18 cellular contexts compared by ENCODE assay signal in the genomic region with DNA sequence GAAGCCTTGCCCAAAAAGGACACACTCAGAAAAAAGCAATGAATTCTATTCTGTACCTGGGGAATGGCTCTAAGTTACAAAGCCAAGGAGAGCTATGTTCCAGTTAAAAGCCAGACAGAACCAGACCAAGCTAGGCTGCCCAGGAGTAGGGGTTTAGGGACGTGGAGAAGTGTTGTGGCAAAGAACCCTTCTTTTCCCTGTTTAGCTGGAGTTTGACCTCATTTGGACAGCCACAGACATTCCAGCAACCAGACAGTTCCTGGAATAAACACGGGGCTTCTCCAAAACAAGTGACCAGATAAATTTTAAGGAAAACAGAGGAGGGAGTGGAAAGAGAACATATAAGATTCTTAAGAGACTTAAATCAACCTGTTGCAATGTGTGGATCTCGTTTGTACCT.
DNase-seq lines count a peak whose midpoint lies in the region; ATAC-seq, FAIRE-seq and TF ChIP-seq lines count a peak whose summit lies in the region.
"Had no signal": no experiment of that assay in that cellular context is flagged by ENCODE, and none has a peak within 500 bp of the region (broad histone marks: within the 10 kb centered on the region; RNA-seq: fewer than 3 reads in every experiment).

No MANE protein-coding gene starts in this region.

- CTCF ChIA-PET in HepG2 (lab: Yijun Ruan, JAX; ENCODE audit: low intra/inter-chr PET ratio, low total read pairs), result no interaction called here

- no peak for TF ChIP-seq CTCF in HepG2 (CRISPR knock-in tag; IDR thresholded peaks at IDR 0.05)
- TF ChIP-seq CTCF in osteocyte (IDR thresholded peaks at IDR 0.05), result no peak

- H3K9me3 ChIP-seq in right cardiac atrium (ENCODE audit: control insufficient read depth, low read length), result no peaks in the 10 kb centered on the region
- no peaks in the 10 kb centered on the region for H3K9me3 ChIP-seq in HepG2 (ENCODE audit: low read length)

- no peak for TF ChIP-seq POLR2A in HepG2 (IDR thresholded peaks at IDR 0.05; ENCODE audit: insufficient read depth in 1 of 2, low read depth in 2 of 2, low read length in 2 of 2)

- no peaks in the 10 kb centered on the region for H3K4me1 ChIP-seq in right cardiac atrium (ENCODE audit: control insufficient read depth, insufficient read depth, low read length)
- peaks cover 76% of the 10 kb centered on the region for H3K4me1 ChIP-seq in HepG2 (ENCODE audit: insufficient read depth, low read length)

- FAIRE-seq in HepG2 (lab: Jason Lieb, UNC), result no peak
- FAIRE-seq: RCC 7860 had no signal

- no TSS peak for BruUV-seq in HepG2 (replicated peaks; lab: Mats Ljungman, UMichigan)

- no peak overlapping the region for H3K4me3 Mint-ChIP-seq in stimulated activated effector memory CD8-positive, alpha-beta T cell treated with anti-CD3 and anti-CD28 coated beads, Interleukin-12 subunit alpha, Interleukin-12 subunit beta, amount 100 ng/mL, for 72 hours
- H3K4me3 Mint-ChIP-seq in osteocyte (ENCODE audit: unreplicated experiment), result no peak overlapping the region

- H4K20me1 ChIP-seq in HepG2 (ENCODE audit: insufficient read depth, low read length), result no peaks in the 10 kb centered on the region

- peaks cover 0 to 4% of the 10 kb centered on the region in 2 experiments; a peak in 2 of 5 replicates for H3K36me3 ChIP-seq in HepG2 (replicated peaks in 1 of 2; ENCODE audit: control insufficient read depth in 1 of 2, insufficient read depth in 2 of 2, low read length in 2 of 2)

- WGBS in right cardiac atrium, result 68% methylated on average over 3 of the region's 3 CpGs
- 46% methylated on average over 3 of the region's 3 CpGs for WGBS in HepG2 (ENCODE audit: low lambda C conversion rate)

- H3K27me3 ChIP-seq in right cardiac atrium (ENCODE audit: control insufficient read depth, insufficient read depth) (no peaks in the 10 kb centered on the region), HepG2 (ENCODE audit: control insufficient read depth in 1 of 2, insufficient read depth in 2 of 2, low read length in 2 of 2) (no peaks in the 10 kb centered on the region)

- peaks cover 58% of the 10 kb centered on the region for H3K36me3 Mint-ChIP-seq in stimulated activated effector memory CD8-positive, alpha-beta T cell treated with anti-CD3 and anti-CD28 coated beads, Interleukin-12 subunit alpha, Interleukin-12 subunit beta, amount 100 ng/mL, for 72 hours
- no peaks in the 10 kb centered on the region for H3K36me3 Mint-ChIP-seq in osteocyte (ENCODE audit: unreplicated experiment)

- H3K4me2 ChIP-seq in HepG2 (ENCODE audit: low read depth, low read length), result peak overlapping the region; percentile 52

- no peak overlapping the region for H3K9ac ChIP-seq in HepG2 (ENCODE audit: insufficient read depth, low read depth, low read length)

- DNase-seq in right cardiac atrium, result no peak
- no peak for DNase-seq in Right ventricle myocardium superior
- no peak for DNase-seq in HepG2 (ENCODE audit: low spot score)
- DNase-seq in stimulated activated effector memory CD8-positive, alpha-beta T cell treated with anti-CD3 and anti-CD28 coated beads, Interleukin-12 subunit alpha, Interleukin-12 subunit beta, amount 100 ng/mL, for 72 hours (ENCODE audit: low spot score in 2 of 2), result no peak
- no peak for DNase-seq in NCI-H1092 (lab: John Stamatoyannopoulos, UW)
- no peak for DNase-seq in osteocyte (ENCODE audit: extremely low spot score, unreplicated experiment)
- DNase-seq in KG1 (lab: John Stamatoyannopoulos, UW), result no peak
- no peak for DNase-seq in left colon
- DNase-seq: C1 segment of cervical spinal cord, DMS 273 treated with DMSO at 0.1 percent for 48 hours, H7, MV-4-11, NCI-H1436, NCI-H2029 treated with DMSO at 0.1 percent for 48 hours, NCI-H510A, NCI-H82, SIG-M5 had no signal

- no peak for TF ChIP-seq EP300 in HepG2 (IDR thresholded peaks at IDR 0.05; ENCODE audit: low read depth in 2 of 2, low read length in 2 of 2)
- no peak for TF ChIP-seq EP300 in HepG2 (CRISPR knock-in tag; IDR thresholded peaks at IDR 0.05; ENCODE audit: borderline replicate concordance)

- intact Hi-C loops in right cardiac atrium (cut with DNase I), result no loop called here
- intact Hi-C loops in Right ventricle myocardium superior (cut with DNase I), result no loop called here
- intact Hi-C loops in HepG2 (cut with micrococcal nuclease; ENCODE audit: unreplicated experiment), result no loop called here
- intact Hi-C loops in left colon (cut with DNase I, micrococcal nuclease), result no loop called here

- peaks cover 2% of the 10 kb centered on the region for H3K27me3 Mint-ChIP-seq in osteocyte (ENCODE audit: unreplicated experiment)

- no peaks in the 10 kb centered on the region for H3K79me2 ChIP-seq in HepG2 (ENCODE audit: insufficient read depth, low read length)

- POLR2A ChIA-PET in HepG2 (lab: Yijun Ruan, JAX), result no interaction called here

- no peak overlapping the region for H2AFZ ChIP-seq in HepG2 (ENCODE audit: low read length)

- H3K4me3 ChIP-seq in right cardiac atrium (ENCODE audit: low read length) (no peak overlapping the region), HepG2 (replicated peaks in 1 of 3; ENCODE audit: insufficient read depth in 1 of 3, low read depth in 2 of 3, low read length in 3 of 3) (peak overlapping the region in 1 of 3 experiments; percentile 1; a peak in 1 of 6 replicates)

- H3K27ac ChIP-seq in right cardiac atrium (ENCODE audit: low read length) (peak overlapping the region; percentile 27), HepG2 (ENCODE audit: extremely low read length, insufficient read depth, low read length) (peak overlapping the region; percentile 75)

- TF ChIP-seq RAD21 in HepG2 (CRISPR knock-in tag; IDR thresholded peaks at IDR 0.05), result no peak

- ATAC-seq in right cardiac atrium (no peak), Right ventricle myocardium superior (ENCODE audit: poor library complexity) (no peak), HepG2 (no peak), left colon (no peak)
- ATAC-seq in stimulated activated effector memory CD8-positive, alpha-beta T cell treated with anti-CD3 and anti-CD28 coated beads, Interleukin-12 subunit alpha, Interleukin-12 subunit beta, amount 100 ng/mL, for 72 hours, result no peak

- no peaks in the 10 kb centered on the region for H3K9me3 Mint-ChIP-seq in stimulated activated effector memory CD8-positive, alpha-beta T cell treated with anti-CD3 and anti-CD28 coated beads, Interleukin-12 subunit alpha, Interleukin-12 subunit beta, amount 100 ng/mL, for 72 hours
- no peaks in the 10 kb centered on the region for H3K9me3 Mint-ChIP-seq in osteocyte (ENCODE audit: unreplicated experiment)

- in situ Hi-C loops in HepG2 (cut with HindIII; ENCODE audit: extremely low pct_ligation_motif_present, low pct_unique_long_range_greater_than_20kb), result no loop called here

- H3K4me1 Mint-ChIP-seq in stimulated activated effector memory CD8-positive, alpha-beta T cell treated with anti-CD3 and anti-CD28 coated beads, Interleukin-12 subunit alpha, Interleukin-12 subunit beta, amount 100 ng/mL, for 72 hours, result no peaks in the 10 kb centered on the region
- no peaks in the 10 kb centered on the region for H3K4me1 Mint-ChIP-seq in osteocyte (ENCODE audit: unreplicated experiment)

- H3K27ac Mint-ChIP-seq in stimulated activated effector memory CD8-positive, alpha-beta T cell treated with anti-CD3 and anti-CD28 coated beads, Interleukin-12 subunit alpha, Interleukin-12 subunit beta, amount 100 ng/mL, for 72 hours, result peak overlapping the region; percentile 51
- H3K27ac Mint-ChIP-seq in osteocyte (ENCODE audit: unreplicated experiment), result no peak overlapping the region

TF ChIP-seq in HepG2, 621 proteins besides CTCF, POLR2A, EP300 and RAD21 (continues in another document):
- 0 out of 2 replicates have a peak, but pooled peaks have one; percentile 21 for TF ChIP-seq ELF3 (CRISPR knock-in tag; IDR thresholded peaks at IDR 0.05)
- TF ChIP-seq, protein P1, sequence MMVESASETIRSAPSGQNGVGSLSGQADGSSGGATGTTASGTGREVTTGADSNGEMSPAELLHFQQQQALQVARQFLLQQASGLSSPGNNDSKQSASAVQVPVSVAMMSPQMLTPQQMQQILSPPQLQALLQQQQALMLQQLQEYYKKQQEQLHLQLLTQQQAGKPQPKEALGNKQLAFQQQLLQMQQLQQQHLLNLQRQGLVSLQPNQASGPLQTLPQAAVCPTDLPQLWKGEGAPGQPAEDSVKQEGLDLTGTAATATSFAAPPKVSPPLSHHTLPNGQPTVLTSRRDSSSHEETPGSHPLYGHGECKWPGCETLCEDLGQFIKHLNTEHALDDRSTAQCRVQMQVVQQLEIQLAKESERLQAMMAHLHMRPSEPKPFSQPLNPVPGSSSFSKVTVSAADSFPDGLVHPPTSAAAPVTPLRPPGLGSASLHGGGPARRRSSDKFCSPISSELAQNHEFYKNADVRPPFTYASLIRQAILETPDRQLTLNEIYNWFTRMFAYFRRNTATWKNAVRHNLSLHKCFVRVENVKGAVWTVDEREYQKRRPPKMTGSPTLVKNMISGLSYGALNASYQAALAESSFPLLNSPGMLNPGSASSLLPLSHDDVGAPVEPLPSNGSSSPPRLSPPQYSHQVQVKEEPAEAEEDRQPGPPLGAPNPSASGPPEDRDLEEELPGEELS (CRISPR knock-in tag; IDR thresholded peaks at IDR 0.05), result peak; percentile 27; the same call in 1 of the 2 replicates
- TF ChIP-seq ZNF30 (CRISPR knock-in tag; IDR thresholded peaks at IDR 0.05), result no peak
- no peak for TF ChIP-seq MTF2 (CRISPR knock-in tag; IDR thresholded peaks at IDR 0.05; ENCODE audit: borderline replicate concordance)
- no peak for TF ChIP-seq FOXP1 (IDR thresholded peaks at IDR 0.05)
- peak; percentile 30; the same call in 1 of the 2 replicates for TF ChIP-seq FOXP1 (CRISPR knock-in tag; IDR thresholded peaks at IDR 0.05)
- peak; percentile 42; the same call in 1 of the 2 replicates for TF ChIP-seq RARA (CRISPR knock-in tag; IDR thresholded peaks at IDR 0.05)
- TF ChIP-seq TEAD3 (CRISPR knock-in tag; optimal IDR thresholded peaks at IDR 0.05; ENCODE audit: borderline replicate concordance), result peak; percentile 31
- TF ChIP-seq ZBTB20 (CRISPR knock-in tag; IDR thresholded peaks at IDR 0.05; ENCODE audit: borderline replicate concordance, low read depth), result no peak
- TF ChIP-seq ZNF549 (CRISPR knock-in tag; IDR thresholded peaks at IDR 0.05), result peak; percentile 61; the same call in 1 of the 2 replicates
